In the genomic region with DNA sequence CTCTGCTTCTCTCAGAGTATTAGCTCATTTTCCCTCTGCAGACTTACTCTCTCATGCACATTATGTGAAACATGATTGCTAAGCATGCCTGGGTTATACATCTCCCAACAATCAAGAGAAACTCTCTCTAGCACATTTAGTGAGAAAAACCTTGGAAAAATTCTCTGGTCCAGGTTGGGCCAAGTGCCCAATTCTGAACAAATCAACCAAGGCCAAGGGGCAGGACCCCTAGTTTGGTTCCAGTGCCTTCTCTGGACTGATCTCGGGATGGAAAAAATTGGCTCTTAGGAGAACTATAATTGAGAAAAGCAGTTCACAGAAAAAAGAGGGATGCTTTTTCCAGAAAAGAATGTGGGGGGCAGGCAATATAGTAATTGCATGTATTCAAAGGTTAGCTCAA, we compare ENCODE assay signal across 2 cellular contexts.
TF ChIP-seq lines count a peak whose summit lies in the region.

No MANE protein-coding gene starts in this region.

TF ChIP-seq in A549, 52 proteins besides CTCF, POLR2A, EP300 and RAD21:
- TF ChIP-seq HDAC2 (IDR thresholded peaks at IDR 0.05), result no peak
- TF ChIP-seq, protein P1, sequence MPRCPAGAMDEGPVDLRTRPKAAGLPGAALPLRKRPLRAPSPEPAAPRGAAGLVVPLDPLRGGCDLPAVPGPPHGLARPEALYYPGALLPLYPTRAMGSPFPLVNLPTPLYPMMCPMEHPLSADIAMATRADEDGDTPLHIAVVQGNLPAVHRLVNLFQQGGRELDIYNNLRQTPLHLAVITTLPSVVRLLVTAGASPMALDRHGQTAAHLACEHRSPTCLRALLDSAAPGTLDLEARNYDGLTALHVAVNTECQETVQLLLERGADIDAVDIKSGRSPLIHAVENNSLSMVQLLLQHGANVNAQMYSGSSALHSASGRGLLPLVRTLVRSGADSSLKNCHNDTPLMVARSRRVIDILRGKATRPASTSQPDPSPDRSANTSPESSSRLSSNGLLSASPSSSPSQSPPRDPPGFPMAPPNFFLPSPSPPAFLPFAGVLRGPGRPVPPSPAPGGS (IDR thresholded peaks at IDR 0.05), result no peak
- TF ChIP-seq JUNB (IDR thresholded peaks at IDR 0.05), result no peak
- TF ChIP-seq TP53 (CRISPR knock-in tag; IDR thresholded peaks at IDR 0.05), result no peak
- TF ChIP-seq FOSL2 (IDR thresholded peaks at IDR 0.05), result no peak
- TF ChIP-seq FOSL2 (CRISPR knock-in tag; IDR thresholded peaks at IDR 0.05), result no peak
- TF ChIP-seq FOXS1 (CRISPR knock-in tag; IDR thresholded peaks at IDR 0.05), result no peak
- no peak for TF ChIP-seq POLR2AphosphoS2 (conservative IDR thresholded peaks at IDR 0.05; ENCODE audit: low read length)
- no peak for TF ChIP-seq HOXB13 (CRISPR knock-in tag; IDR thresholded peaks at IDR 0.05; ENCODE audit: low read depth)
- TF ChIP-seq, protein P2, sequence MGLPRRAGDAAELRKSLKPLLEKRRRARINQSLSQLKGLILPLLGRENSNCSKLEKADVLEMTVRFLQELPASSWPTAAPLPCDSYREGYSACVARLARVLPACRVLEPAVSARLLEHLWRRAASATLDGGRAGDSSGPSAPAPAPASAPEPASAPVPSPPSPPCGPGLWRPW (IDR thresholded peaks at IDR 0.05), result no peak
- TF ChIP-seq, protein P3, sequence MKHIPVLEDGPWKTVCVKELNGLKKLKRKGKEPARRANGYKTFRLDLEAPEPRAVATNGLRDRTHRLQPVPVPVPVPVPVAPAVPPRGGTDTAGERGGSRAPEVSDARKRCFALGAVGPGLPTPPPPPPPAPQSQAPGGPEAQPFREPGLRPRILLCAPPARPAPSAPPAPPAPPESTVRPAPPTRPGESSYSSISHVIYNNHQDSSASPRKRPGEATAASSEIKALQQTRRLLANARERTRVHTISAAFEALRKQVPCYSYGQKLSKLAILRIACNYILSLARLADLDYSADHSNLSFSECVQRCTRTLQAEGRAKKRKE (CRISPR knock-in tag; IDR thresholded peaks at IDR 0.05; ENCODE audit: low read depth), result no peak
- TF ChIP-seq, protein P4, sequence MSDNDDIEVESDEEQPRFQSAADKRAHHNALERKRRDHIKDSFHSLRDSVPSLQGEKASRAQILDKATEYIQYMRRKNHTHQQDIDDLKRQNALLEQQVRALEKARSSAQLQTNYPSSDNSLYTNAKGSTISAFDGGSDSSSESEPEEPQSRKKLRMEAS (IDR thresholded peaks at IDR 0.05), result no peak
- TF ChIP-seq NFE2L2 (conservative IDR thresholded peaks at IDR 0.05; ENCODE audit: low read length), result no peak
- TF ChIP-seq NR3C1 (IDR thresholded peaks at IDR 0.05), result no peak
- TF ChIP-seq KDM1A (IDR thresholded peaks at IDR 0.05; ENCODE audit: low read depth), result no peak
- TF ChIP-seq, protein P5, sequence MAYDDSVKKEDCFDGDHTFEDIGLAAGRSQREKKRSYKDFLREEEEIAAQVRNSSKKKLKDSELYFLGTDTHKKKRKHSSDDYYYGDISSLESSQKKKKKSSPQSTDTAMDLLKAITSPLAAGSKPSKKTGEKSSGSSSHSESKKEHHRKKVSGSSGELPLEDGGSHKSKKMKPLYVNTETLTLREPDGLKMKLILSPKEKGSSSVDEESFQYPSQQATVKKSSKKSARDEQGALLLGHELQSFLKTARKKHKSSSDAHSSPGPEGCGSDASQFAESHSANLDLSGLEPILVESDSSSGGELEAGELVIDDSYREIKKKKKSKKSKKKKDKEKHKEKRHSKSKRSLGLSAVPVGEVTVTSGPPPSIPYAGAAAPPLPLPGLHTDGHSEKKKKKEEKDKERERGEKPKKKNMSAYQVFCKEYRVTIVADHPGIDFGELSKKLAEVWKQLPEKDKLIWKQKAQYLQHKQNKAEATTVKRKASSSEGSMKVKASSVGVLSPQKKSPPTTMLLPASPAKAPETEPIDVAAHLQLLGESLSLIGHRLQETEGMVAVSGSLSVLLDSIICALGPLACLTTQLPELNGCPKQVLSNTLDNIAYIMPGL (CRISPR knock-in tag; IDR thresholded peaks at IDR 0.05; ENCODE audit: borderline replicate concordance), result no peak
- TF ChIP-seq CHD4 (IDR thresholded peaks at IDR 0.05; ENCODE audit: borderline replicate concordance), result no peak
- TF ChIP-seq FOSB (CRISPR knock-in tag; IDR thresholded peaks at IDR 0.05), result no peak
- no peak for TF ChIP-seq KDM5A (IDR thresholded peaks at IDR 0.05)
- TF ChIP-seq PHF8 (IDR thresholded peaks at IDR 0.05; ENCODE audit: borderline replicate concordance, low read depth), result no peak
TF ChIP-seq in A549: peak in this region for 0.

TF ChIP-seq in GM23338, 12 proteins besides CTCF, POLR2A, EP300 and RAD21:
- TF ChIP-seq JUNB (IDR thresholded peaks at IDR 0.05; ENCODE audit: unreplicated experiment) (no peak), EZH2 (IDR thresholded peaks at IDR 0.05; ENCODE audit: low read depth, unreplicated experiment) (no peak), CREB1 (CRISPR knock-in tag; IDR thresholded peaks at IDR 0.05; ENCODE audit: low read depth) (no peak), ZNF114 (CRISPR knock-in tag; IDR thresholded peaks at IDR 0.05) (no peak), ZNF331 (CRISPR knock-in tag; IDR thresholded peaks at IDR 0.05; ENCODE audit: low read depth) (no peak), POLR2AphosphoS5 (IDR thresholded peaks at IDR 0.05; ENCODE audit: low read depth) (no peak), EZH2phosphoT487 (IDR thresholded peaks at IDR 0.05; ENCODE audit: unreplicated experiment) (no peak), STAT1 (IDR thresholded peaks at IDR 0.05; ENCODE audit: unreplicated experiment) (no peak), NANOG (IDR thresholded peaks at IDR 0.05; ENCODE audit: borderline replicate concordance) (no peak)
- TF ChIP-seq, protein P6, sequence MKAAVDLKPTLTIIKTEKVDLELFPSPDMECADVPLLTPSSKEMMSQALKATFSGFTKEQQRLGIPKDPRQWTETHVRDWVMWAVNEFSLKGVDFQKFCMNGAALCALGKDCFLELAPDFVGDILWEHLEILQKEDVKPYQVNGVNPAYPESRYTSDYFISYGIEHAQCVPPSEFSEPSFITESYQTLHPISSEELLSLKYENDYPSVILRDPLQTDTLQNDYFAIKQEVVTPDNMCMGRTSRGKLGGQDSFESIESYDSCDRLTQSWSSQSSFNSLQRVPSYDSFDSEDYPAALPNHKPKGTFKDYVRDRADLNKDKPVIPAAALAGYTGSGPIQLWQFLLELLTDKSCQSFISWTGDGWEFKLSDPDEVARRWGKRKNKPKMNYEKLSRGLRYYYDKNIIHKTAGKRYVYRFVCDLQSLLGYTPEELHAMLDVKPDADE (IDR thresholded peaks at IDR 0.05), result no peak
- TF ChIP-seq, protein P7, sequence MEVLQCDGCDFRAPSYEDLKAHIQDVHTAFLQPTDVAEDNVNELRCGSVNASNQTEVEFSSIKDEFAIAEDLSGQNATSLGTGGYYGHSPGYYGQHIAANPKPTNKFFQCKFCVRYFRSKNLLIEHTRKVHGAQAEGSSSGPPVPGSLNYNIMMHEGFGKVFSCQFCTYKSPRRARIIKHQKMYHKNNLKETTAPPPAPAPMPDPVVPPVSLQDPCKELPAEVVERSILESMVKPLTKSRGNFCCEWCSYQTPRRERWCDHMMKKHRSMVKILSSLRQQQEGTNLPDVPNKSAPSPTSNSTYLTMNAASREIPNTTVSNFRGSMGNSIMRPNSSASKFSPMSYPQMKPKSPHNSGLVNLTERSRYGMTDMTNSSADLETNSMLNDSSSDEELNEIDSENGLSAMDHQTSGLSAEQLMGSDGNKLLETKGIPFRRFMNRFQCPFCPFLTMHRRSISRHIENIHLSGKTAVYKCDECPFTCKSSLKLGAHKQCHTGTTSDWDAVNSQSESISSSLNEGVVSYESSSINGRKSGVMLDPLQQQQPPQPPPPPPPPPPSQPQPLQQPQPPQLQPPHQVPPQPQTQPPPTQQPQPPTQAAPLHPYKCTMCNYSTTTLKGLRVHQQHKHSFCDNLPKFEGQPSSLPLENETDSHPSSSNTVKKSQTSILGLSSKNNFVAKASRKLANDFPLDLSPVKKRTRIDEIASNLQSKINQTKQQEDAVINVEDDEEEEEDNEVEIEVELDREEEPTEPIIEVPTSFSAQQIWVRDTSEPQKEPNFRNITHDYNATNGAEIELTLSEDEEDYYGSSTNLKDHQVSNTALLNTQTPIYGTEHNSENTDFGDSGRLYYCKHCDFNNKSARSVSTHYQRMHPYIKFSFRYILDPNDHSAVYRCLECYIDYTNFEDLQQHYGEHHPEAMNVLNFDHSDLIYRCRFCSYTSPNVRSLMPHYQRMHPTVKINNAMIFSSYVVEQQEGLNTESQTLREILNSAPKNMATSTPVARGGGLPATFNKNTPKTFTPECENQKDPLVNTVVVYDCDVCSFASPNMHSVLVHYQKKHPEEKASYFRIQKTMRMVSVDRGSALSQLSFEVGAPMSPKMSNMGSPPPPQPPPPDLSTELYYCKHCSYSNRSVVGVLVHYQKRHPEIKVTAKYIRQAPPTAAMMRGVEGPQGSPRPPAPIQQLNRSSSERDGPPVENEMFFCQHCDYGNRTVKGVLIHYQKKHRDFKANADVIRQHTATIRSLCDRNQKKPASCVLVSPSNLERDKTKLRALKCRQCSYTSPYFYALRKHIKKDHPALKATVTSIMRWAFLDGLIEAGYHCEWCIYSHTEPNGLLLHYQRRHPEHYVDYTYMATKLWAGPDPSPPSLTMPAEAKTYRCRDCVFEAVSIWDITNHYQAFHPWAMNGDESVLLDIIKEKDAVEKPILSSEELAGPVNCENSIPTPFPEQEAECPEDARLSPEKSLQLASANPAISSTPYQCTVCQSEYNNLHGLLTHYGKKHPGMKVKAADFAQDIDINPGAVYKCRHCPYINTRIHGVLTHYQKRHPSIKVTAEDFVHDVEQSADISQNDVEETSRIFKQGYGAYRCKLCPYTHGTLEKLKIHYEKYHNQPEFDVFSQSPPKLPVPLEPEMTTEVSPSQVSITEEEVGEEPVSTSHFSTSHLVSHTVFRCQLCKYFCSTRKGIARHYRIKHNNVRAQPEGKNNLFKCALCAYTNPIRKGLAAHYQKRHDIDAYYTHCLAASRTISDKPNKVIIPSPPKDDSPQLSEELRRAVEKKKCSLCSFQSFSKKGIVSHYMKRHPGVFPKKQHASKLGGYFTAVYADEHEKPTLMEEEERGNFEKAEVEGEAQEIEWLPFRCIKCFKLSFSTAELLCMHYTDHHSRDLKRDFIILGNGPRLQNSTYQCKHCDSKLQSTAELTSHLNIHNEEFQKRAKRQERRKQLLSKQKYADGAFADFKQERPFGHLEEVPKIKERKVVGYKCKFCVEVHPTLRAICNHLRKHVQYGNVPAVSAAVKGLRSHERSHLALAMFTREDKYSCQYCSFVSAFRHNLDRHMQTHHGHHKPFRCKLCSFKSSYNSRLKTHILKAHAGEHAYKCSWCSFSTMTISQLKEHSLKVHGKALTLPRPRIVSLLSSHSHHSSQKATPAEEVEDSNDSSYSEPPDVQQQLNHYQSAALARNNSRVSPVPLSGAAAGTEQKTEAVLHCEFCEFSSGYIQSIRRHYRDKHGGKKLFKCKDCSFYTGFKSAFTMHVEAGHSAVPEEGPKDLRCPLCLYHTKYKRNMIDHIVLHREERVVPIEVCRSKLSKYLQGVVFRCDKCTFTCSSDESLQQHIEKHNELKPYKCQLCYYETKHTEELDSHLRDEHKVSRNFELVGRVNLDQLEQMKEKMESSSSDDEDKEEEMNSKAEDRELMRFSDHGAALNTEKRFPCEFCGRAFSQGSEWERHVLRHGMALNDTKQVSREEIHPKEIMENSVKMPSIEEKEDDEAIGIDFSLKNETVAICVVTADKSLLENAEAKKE (CRISPR knock-in tag; IDR thresholded peaks at IDR 0.05), result no peak
- TF ChIP-seq, protein P8, sequence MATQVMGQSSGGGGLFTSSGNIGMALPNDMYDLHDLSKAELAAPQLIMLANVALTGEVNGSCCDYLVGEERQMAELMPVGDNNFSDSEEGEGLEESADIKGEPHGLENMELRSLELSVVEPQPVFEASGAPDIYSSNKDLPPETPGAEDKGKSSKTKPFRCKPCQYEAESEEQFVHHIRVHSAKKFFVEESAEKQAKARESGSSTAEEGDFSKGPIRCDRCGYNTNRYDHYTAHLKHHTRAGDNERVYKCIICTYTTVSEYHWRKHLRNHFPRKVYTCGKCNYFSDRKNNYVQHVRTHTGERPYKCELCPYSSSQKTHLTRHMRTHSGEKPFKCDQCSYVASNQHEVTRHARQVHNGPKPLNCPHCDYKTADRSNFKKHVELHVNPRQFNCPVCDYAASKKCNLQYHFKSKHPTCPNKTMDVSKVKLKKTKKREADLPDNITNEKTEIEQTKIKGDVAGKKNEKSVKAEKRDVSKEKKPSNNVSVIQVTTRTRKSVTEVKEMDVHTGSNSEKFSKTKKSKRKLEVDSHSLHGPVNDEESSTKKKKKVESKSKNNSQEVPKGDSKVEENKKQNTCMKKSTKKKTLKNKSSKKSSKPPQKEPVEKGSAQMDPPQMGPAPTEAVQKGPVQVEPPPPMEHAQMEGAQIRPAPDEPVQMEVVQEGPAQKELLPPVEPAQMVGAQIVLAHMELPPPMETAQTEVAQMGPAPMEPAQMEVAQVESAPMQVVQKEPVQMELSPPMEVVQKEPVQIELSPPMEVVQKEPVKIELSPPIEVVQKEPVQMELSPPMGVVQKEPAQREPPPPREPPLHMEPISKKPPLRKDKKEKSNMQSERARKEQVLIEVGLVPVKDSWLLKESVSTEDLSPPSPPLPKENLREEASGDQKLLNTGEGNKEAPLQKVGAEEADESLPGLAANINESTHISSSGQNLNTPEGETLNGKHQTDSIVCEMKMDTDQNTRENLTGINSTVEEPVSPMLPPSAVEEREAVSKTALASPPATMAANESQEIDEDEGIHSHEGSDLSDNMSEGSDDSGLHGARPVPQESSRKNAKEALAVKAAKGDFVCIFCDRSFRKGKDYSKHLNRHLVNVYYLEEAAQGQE (IDR thresholded peaks at IDR 0.05; ENCODE audit: unreplicated experiment), result no peak
